ENCODE assay signal across 8 cellular contexts in genomic region chr11:72683782-72684200, GRCh38. TPM values are rescaled to one million over a fixed set of nuclear protein-coding genes. Genes with fewer than 3 reads are reported as not detected.
A peak's percentile ranks its signal among the peaks of the same experiment; 100 is the strongest.
DNase-seq lines count a peak whose midpoint lies in the region; ATAC-seq, FAIRE-seq and TF ChIP-seq lines count a peak whose summit lies in the region.

No MANE protein-coding gene starts in this region.

- peak; percentile 92 for TF ChIP-seq CTCF in HFF-Myc (IDR thresholded peaks at IDR 0.05; ENCODE audit: low read depth, low read length, missing control alignments)
- peak; percentile 80 for TF ChIP-seq CTCF in parathyroid adenoma (IDR thresholded peaks at IDR 0.05)

- CTCF ChIA-PET in CD4-positive, alpha-beta memory T cell (lab: Charles Lee; ENCODE audit: partially characterized antibody): interaction anchor here (0.6 to 3.1 kb wide), 18 partner anchors 12 to 494 kb away, joined by 3 to 15 read pairs (median 4); partner anchors contain the start of gene STARD10

- H3K27ac ChIP-seq in CD4-positive, alpha-beta memory T cell (ENCODE audit: low read depth, low read length): no peak overlapping the region
- no peak overlapping the region for H3K27ac ChIP-seq in parathyroid adenoma

- H3K4me2 ChIP-seq in parathyroid adenoma (ENCODE audit: low read length): no peak overlapping the region

- peaks cover 6 to 30% of the 10 kb centered on the region in 2 donors for H3K36me3 Mint-ChIP-seq in CD4-positive, alpha-beta memory T cell
- H3K36me3 Mint-ChIP-seq in activated T-helper 2 cell treated with anti-CD3 and anti-CD28 coated beads, Interferon-gamma antibody, Interleukin-2, Interleukin-4, amounts not matched to agents 10 μg/mL and 5 μg/mL and 100 μg/mL, durations not matched to agents 14 hours and 24 hours and 36 hours (ENCODE audit: low read depth): peaks cover 39% of the 10 kb centered on the region

- FAIRE-seq in frontal cortex (lab: Jason Lieb, UNC): no peak

- H3K9me3 Mint-ChIP-seq in CD4-positive, alpha-beta memory T cell: no peaks in the 10 kb centered on the region
- H3K9me3 Mint-ChIP-seq in activated T-helper 2 cell treated with anti-CD3 and anti-CD28 coated beads, Interferon-gamma antibody, Interleukin-2, Interleukin-4, amounts not matched to agents 10 μg/mL and 5 μg/mL and 100 μg/mL, durations not matched to agents 14 hours and 24 hours and 36 hours: no peaks in the 10 kb centered on the region

- no peak overlapping the region for H2AFZ ChIP-seq in parathyroid adenoma

- no peak overlapping the region for H3K4me3 ChIP-seq in CD4-positive, alpha-beta memory T cell (ENCODE audit: low read length in 2 of 2)
- H3K4me3 ChIP-seq in HFF-Myc (replicated peaks; ENCODE audit: low read depth, low read length) (no peak overlapping the region), parathyroid adenoma (ENCODE audit: low read depth, low read length) (no peak overlapping the region)

- intact Hi-C loops in CD4-positive, alpha-beta memory T cell (cut with micrococcal nuclease): loop anchor here (1.0 to 5.0 kb wide), 6 partner anchors 94 to 495 kb away; partner anchors contain the start of gene STARD10
- intact Hi-C loops in activated T-helper 2 cell treated with anti-CD3 and anti-CD28 coated beads, Interferon-gamma antibody, Interleukin-2, Interleukin-4, amounts not matched to agents 10 μg/mL and 5 μg/mL and 100 μg/mL, durations not matched to agents 14 hours and 24 hours and 36 hours (cut with micrococcal nuclease): loop anchor here (2.0 to 5.0 kb wide), 2 partner anchors 99 to 211 kb away; no protein-coding TSS in a partner anchor

- H3K27me3 ChIP-seq in CD4-positive, alpha-beta memory T cell (ENCODE audit: insufficient read depth, low read length): no peaks in the 10 kb centered on the region
- no peaks in the 10 kb centered on the region for H3K27me3 ChIP-seq in parathyroid adenoma (ENCODE audit: control insufficient read depth, insufficient read depth, low read length)

- no peak overlapping the region for H3K9ac ChIP-seq in parathyroid adenoma

- POLR2A ChIA-PET in CD4-positive, alpha-beta memory T cell (lab: Charles Lee; ENCODE audit: partially characterized antibody): interaction anchor here (0.9 kb wide), 1 partner anchor 38 kb away, joined by 4 read pairs; no protein-coding TSS in a partner anchor

- DNase-seq in CD4-positive, alpha-beta memory T cell: peak; percentile 43 to 58 (median 53)
- DNase-seq in HFF-Myc (ENCODE audit: extremely low read depth, low read depth) (no peak), RPMI7951 (ENCODE audit: low read depth) (peak; percentile 19), frontal cortex (ENCODE audit: low spot score in 2 of 2) (peak; percentile 65 to 81), ureter (ENCODE audit: low spot score) (peak; percentile 67)
- peak; percentile 63 for DNase-seq in activated T-helper 2 cell treated with anti-CD3 and anti-CD28 coated beads, Interferon-gamma antibody, Interleukin-2, Interleukin-4, amounts not matched to agents 10 μg/mL and 5 μg/mL and 100 μg/mL, durations not matched to agents 14 hours and 24 hours and 36 hours (ENCODE audit: low spot score)

- peak overlapping the region in 2 of 7 donors; percentile 13 to 57 for H3K27ac Mint-ChIP-seq in CD4-positive, alpha-beta memory T cell
- H3K27ac Mint-ChIP-seq in activated T-helper 2 cell treated with anti-CD3 and anti-CD28 coated beads, Interferon-gamma antibody, Interleukin-2, Interleukin-4, amounts not matched to agents 10 μg/mL and 5 μg/mL and 100 μg/mL, durations not matched to agents 14 hours and 24 hours and 36 hours: no peak overlapping the region

- no peaks in the 10 kb centered on the region for H3K9me3 ChIP-seq in CD4-positive, alpha-beta memory T cell (ENCODE audit: control insufficient read depth in 1 of 2, low read length in 2 of 2)
- H3K9me3 ChIP-seq in parathyroid adenoma (ENCODE audit: control insufficient read depth, low read length): no peaks in the 10 kb centered on the region

- H3K36me3 ChIP-seq in CD4-positive, alpha-beta memory T cell (ENCODE audit: insufficient read depth, low read length): peaks cover 15% of the 10 kb centered on the region
- H3K36me3 ChIP-seq in parathyroid adenoma (ENCODE audit: control insufficient read depth, insufficient read depth, low read length): no peaks in the 10 kb centered on the region

- ATAC-seq in HG03469 (IDR thresholded peaks at IDR 0.05; ENCODE audit: unreplicated experiment): no peak

- H3K79me2 ChIP-seq in parathyroid adenoma: no peaks in the 10 kb centered on the region

- H3K4me1 ChIP-seq in CD4-positive, alpha-beta memory T cell (ENCODE audit: insufficient read depth, low read length): no peaks in the 10 kb centered on the region
- H3K4me1 ChIP-seq in parathyroid adenoma: no peaks in the 10 kb centered on the region

- H3K4me1 Mint-ChIP-seq in CD4-positive, alpha-beta memory T cell: peaks cover 11 to 23% (median 15%) of the 10 kb centered on the region in 4 donors
- H3K4me1 Mint-ChIP-seq in activated T-helper 2 cell treated with anti-CD3 and anti-CD28 coated beads, Interferon-gamma antibody, Interleukin-2, Interleukin-4, amounts not matched to agents 10 μg/mL and 5 μg/mL and 100 μg/mL, durations not matched to agents 14 hours and 24 hours and 36 hours (ENCODE audit: low read depth): peaks cover 22% of the 10 kb centered on the region

- H3K4me3 Mint-ChIP-seq in CD4-positive, alpha-beta memory T cell: no peak overlapping the region
- no peak overlapping the region for H3K4me3 Mint-ChIP-seq in activated T-helper 2 cell treated with anti-CD3 and anti-CD28 coated beads, Interferon-gamma antibody, Interleukin-2, Interleukin-4, amounts not matched to agents 10 μg/mL and 5 μg/mL and 100 μg/mL, durations not matched to agents 14 hours and 24 hours and 36 hours (ENCODE audit: low read depth)

- no peaks in the 10 kb centered on the region for H3K27me3 Mint-ChIP-seq in CD4-positive, alpha-beta memory T cell
- peaks cover 6% of the 10 kb centered on the region for H3K27me3 Mint-ChIP-seq in activated T-helper 2 cell treated with anti-CD3 and anti-CD28 coated beads, Interferon-gamma antibody, Interleukin-2, Interleukin-4, amounts not matched to agents 10 μg/mL and 5 μg/mL and 100 μg/mL, durations not matched to agents 14 hours and 24 hours and 36 hours (ENCODE audit: low read depth)

RNA-seq across cellular contexts. Expression of gene PDE2A, which starts 9.6 kb away (rescaled TPM):
- total RNA-seq in CD4-positive, alpha-beta memory T cell: 1 to 10 TPM in 1 of 2 experiments, under 1 TPM in 1; 0.75 to 1.7 TPM
- polyA plus RNA-seq in CD4-positive, alpha-beta memory T cell: 1 to 10 TPM in 1 of 2 donors, under 1 TPM in 1; 0.11 to 1.2 TPM
- 0.12 and 2.3 TPM in 2 replicates for total RNA-seq in RPMI7951 (2014; rRNA removed; shearing (Covaris generic))
- 0.44 and 0.62 TPM in 2 replicates for total RNA-seq in activated T-helper 2 cell treated with anti-CD3 and anti-CD28 coated beads, Interferon-gamma antibody, Interleukin-2, Interleukin-4, amounts not matched to agents 10 μg/mL and 5 μg/mL and 100 μg/mL, durations not matched to agents 14 hours and 24 hours and 36 hours
- 63.2 TPM for total RNA-seq in frontal cortex
- 49.6 TPM for total RNA-seq in ureter

Comparison
In these comparisons a context has a peak if more than half of its experiments do, and no peak if none do; other contexts are left out.
1. RNA of gene PDE2A, which starts 9.6 kb away (total RNA-seq): 63.2 TPM in frontal cortex (single experiment) and 49.6 TPM in ureter (single experiment); 0.75 to 1.7 TPM in CD4-positive, alpha-beta memory T cell, 0.44 to 0.62 TPM in activated T-helper 2 cell treated with anti-CD3 and anti-CD28 coated beads, Interferon-gamma antibody, Interleukin-2, Interleukin-4, amounts not matched to agents 10 μg/mL and 5 μg/mL and 100 μg/mL, durations not matched to agents 14 hours and 24 hours and 36 hours and 0.12 to 2.3 TPM in RPMI7951; every median in the first group is over 10 times any median in the second.